Comparison of ENCODE assay signal across 2 cellular contexts in genomic region chr7:150998341-150998740, GRCh38.
TF ChIP-seq lines count a peak whose summit lies in the region.

No MANE protein-coding gene starts in this region.

TF ChIP-seq in SK-N-SH, 30 proteins besides CTCF, POLR2A, EP300 and RAD21 (continued from another document):
- TF ChIP-seq EZH2phosphoT487 (IDR thresholded peaks at IDR 0.05; ENCODE audit: borderline replicate concordance, low read depth) (no peak), MXI1 (IDR thresholded peaks at IDR 0.05; ENCODE audit: low read depth, low read length) (no peak), RCOR1 (IDR thresholded peaks at IDR 0.05; ENCODE audit: low read length) (no peak), RFX5 (IDR thresholded peaks at IDR 0.05; ENCODE audit: low read length) (no peak)

TF ChIP-seq in SK-N-SH treated with all-trans-retinoic acid at 6 μM for 48 hours, 23 proteins besides CTCF, POLR2A, EP300 and RAD21 (continued from another document):
- TF ChIP-seq ZNF70 (CRISPR knock-in tag; IDR thresholded peaks at IDR 0.05) (no peak), ZNF8 (CRISPR knock-in tag; IDR thresholded peaks at IDR 0.05) (no peak), SNAI2 (CRISPR knock-in tag; IDR thresholded peaks at IDR 0.05) (no peak), PATZ1 (CRISPR knock-in tag; IDR thresholded peaks at IDR 0.05; ENCODE audit: borderline replicate concordance) (no peak), TCF4 (CRISPR knock-in tag; IDR thresholded peaks at IDR 0.05; ENCODE audit: borderline replicate concordance) (no peak), PPARA (CRISPR knock-in tag; IDR thresholded peaks at IDR 0.05; ENCODE audit: borderline replicate concordance) (no peak), RARB (CRISPR knock-in tag; IDR thresholded peaks at IDR 0.05) (no peak), ZFP3 (CRISPR knock-in tag; IDR thresholded peaks at IDR 0.05) (no peak), CSRNP3 (CRISPR knock-in tag; IDR thresholded peaks at IDR 0.05) (no peak), TOX (CRISPR knock-in tag; IDR thresholded peaks at IDR 0.05; ENCODE audit: borderline replicate concordance) (no peak)
